8 cellular contexts compared by ENCODE assay signal in the genomic region with DNA sequence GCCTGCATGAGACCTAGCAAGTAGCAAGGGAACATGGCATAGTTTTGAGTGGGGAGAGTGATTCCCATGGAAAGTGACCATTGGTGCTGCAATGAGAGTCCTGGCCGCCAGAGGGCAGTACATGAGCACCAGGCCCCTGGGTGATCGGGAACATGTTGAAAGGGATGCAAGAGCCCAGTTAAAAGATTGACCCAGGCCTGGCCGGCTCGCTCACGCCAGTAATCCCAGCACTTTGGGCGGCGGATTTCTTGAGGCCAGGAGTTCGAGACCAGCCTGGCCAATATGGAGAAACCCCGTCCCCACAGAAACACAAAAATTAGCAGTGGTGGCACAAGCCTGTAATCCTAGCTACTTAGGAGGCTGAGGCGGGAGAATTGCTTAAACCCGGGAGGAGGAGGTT. TPM values are rescaled to one million over a fixed set of nuclear protein-coding genes. Genes with fewer than 3 reads are reported as not detected.
A peak's percentile ranks its signal among the peaks of the same experiment; 100 is the strongest.
DNase-seq lines count a peak whose midpoint lies in the region; ATAC-seq and TF ChIP-seq lines count a peak whose summit lies in the region.

No MANE protein-coding gene starts in this region.

- no peak for TF ChIP-seq POLR2A in tibial nerve (IDR thresholded peaks at IDR 0.05)

- TF ChIP-seq CTCF in fibroblast of villous mesenchyme (IDR thresholded peaks at IDR 0.05; ENCODE audit: insufficient read depth, low read depth, low read length): peak; percentile 97
- TF ChIP-seq CTCF in tibial nerve (IDR thresholded peaks at IDR 0.05): peak; percentile 72 to 84 (median 78)

- H3K36me3 ChIP-seq in tibial nerve: no peaks in the 10 kb centered on the region

- DNase-seq in AG20443 (ENCODE audit: low spot score): peak; percentile 78
- peak; percentile 83 for DNase-seq in OCI-M1 (lab: John Stamatoyannopoulos, UW)
- DNase-seq in activated T-cell treated with anti-CD3 and anti-CD28 coated beads, Interleukin-2, amount 50 U/mL, for 48 hours: peak; percentile 76 to 78
- peak; percentile 79 for DNase-seq in fibroblast of villous mesenchyme (ENCODE audit: low read depth)
- DNase-seq in nucleus accumbens (lab: John Stamatoyannopoulos, UW): peak in 44 of 56 donors; percentile 4 to 74 (median 28)
- DNase-seq in tibial nerve (ENCODE audit: low spot score in 2 of 2): peak; percentile 58 to 73

- H3K9me3 ChIP-seq in tibial nerve: no peaks in the 10 kb centered on the region

- 59 to 67% methylated on average over 11 of the region's 11 CpGs for WGBS in tibial nerve, 2 donors

- H3K27ac ChIP-seq in tibial nerve: no peak overlapping the region

- H3K4me1 ChIP-seq in tibial nerve: peaks cover 0 to 4% (median 0%) of the 10 kb centered on the region in 4 donors

- H3K4me3 ChIP-seq in fibroblast of villous mesenchyme (ENCODE audit: low read depth, low read length): no peak overlapping the region
- no peak overlapping the region for H3K4me3 ChIP-seq in tibial nerve

- ATAC-seq in GM18870 (IDR thresholded peaks at IDR 0.05; ENCODE audit: unreplicated experiment): peak; percentile 87
- peak; percentile 97 for ATAC-seq in HG03095 (IDR thresholded peaks at IDR 0.05; ENCODE audit: unreplicated experiment)

- no peaks in the 10 kb centered on the region for H3K27me3 ChIP-seq in tibial nerve

- no peak for TF ChIP-seq EP300 in tibial nerve (IDR thresholded peaks at IDR 0.05)

RNA-seq across cellular contexts. Expression of gene FAP, which starts 22.2 kb away (rescaled TPM):
- total RNA-seq in fibroblast of villous mesenchyme: 207 and 223 TPM in 2 replicates
- total RNA-seq in tibial nerve: 10 to 100 TPM in 1 of 4 donors, 1 to 10 TPM in 3; 2.0 to 12.0 (median 5.6) TPM

Comparison
In these comparisons a context has a peak if more than half of its experiments do, and no peak if none do; other contexts are left out.
1. DNase-seq: peak in every context shown above with its lines; median percentile 83 in OCI-M1; 79 in fibroblast of villous mesenchyme; 78 in AG20443; 77 in activated T-cell treated with anti-CD3 and anti-CD28 coated beads, Interleukin-2, amount 50 U/mL, for 48 hours; 66 in tibial nerve; 28 in nucleus accumbens.
2. RNA of gene FAP, which starts 22.2 kb away (total RNA-seq): 207 to 223 TPM in fibroblast of villous mesenchyme; 2.0 to 12.0 TPM in tibial nerve; every median in the first group is over 10 times any median in the second.